ENCODE assay signal across 8 cellular contexts in the genomic region with DNA sequence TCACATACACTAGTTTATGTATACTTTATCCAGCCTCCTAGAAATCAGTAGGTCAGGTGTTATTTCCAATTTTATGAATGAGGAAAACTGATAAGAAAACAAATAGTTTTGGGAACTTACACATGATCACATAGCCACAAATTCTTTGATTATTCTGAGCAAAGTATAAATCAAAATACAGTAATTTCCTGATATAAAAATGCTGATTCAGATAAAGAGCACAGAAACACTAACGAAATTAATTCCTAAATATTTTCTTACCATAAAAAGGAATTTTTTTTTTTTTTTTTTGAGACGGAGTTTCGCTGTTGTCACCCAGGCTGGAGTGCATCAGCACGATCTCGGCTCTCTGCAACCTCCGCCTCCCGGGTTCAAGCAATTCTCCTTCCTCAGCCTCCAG.
"Had no signal": no experiment of that assay in that cellular context is flagged by ENCODE, and none has a peak within 500 bp of the region (broad histone marks: within the 10 kb centered on the region; RNA-seq: fewer than 3 reads in every experiment).

No MANE protein-coding gene starts in this region.

- H2AFZ ChIP-seq: GM23248 had no signal

- H3K9me3 ChIP-seq: HAP-1 had no signal

- H3K36me3 ChIP-seq: HAP-1 had no signal

- ATAC-seq: HCT116 had no signal

- H3K27ac ChIP-seq: GM23248, HL-60 had no signal

- DNase-seq: GM23248, GOT3, H7, HFFc6, KG1 had no signal

- H3K4me1 ChIP-seq: HAP-1 had no signal

- H3K4me3 ChIP-seq: GM23248, HAP-1 had no signal

- H3K9ac ChIP-seq: GM23248 had no signal
